8 cellular contexts compared by ENCODE assay signal in the genomic region with DNA sequence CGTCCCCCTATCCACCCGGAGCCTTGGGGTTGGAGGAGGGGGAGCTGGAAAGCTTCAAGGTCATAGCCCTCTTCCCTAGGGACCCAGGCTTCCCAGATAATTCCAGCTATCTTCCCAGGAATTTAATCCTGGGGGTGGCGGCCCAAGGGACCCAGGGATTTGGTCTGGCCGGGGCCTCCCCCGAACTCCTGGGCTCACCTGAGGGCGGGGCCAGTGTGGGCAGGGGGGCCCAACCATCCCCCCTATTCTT. TPM values are rescaled to one million over a fixed set of nuclear protein-coding genes. Genes with fewer than 3 reads are reported as not detected.
DNase-seq lines count a peak whose midpoint lies in the region; ATAC-seq and TF ChIP-seq lines count a peak whose summit lies in the region.

No MANE protein-coding gene starts in this region.

- H3K27me3 ChIP-seq in kidney epithelial cell (ENCODE audit: control insufficient read depth, insufficient read depth, low read length) (no peaks in the 10 kb centered on the region), testis (no peaks in the 10 kb centered on the region)

- peaks cover 33% of the 10 kb centered on the region for H3K36me3 Mint-ChIP-seq in activated CD4-positive, alpha-beta T cell treated with anti-CD3 and anti-CD28 coated beads, Interleukin-2, amount 10 ng/mL, durations not matched to agents 24 days and 14 days (ENCODE audit: low read depth)
- peaks cover 3% of the 10 kb centered on the region for H3K36me3 Mint-ChIP-seq in activated naive CD8-positive, alpha-beta T cell

- H3K4me3 ChIP-seq in kidney epithelial cell (ENCODE audit: low read depth, low read length) (peak overlapping the region; percentile 85), testis (peak overlapping the region; percentile 86 to 97)

- H3K27me3 Mint-ChIP-seq in activated CD4-positive, alpha-beta T cell treated with anti-CD3 and anti-CD28 coated beads, Interleukin-2, amount 10 ng/mL, durations not matched to agents 24 days and 14 days = no peaks in the 10 kb centered on the region
- H3K27me3 Mint-ChIP-seq in activated naive CD8-positive, alpha-beta T cell = no peaks in the 10 kb centered on the region

- DNase-seq in activated CD4-positive, alpha-beta T cell treated with anti-CD3 and anti-CD28 coated beads, Interleukin-2, amount 10 ng/mL, durations not matched to agents 24 days and 14 days = no peak
- no peak for DNase-seq in activated CD4-positive, alpha-beta T cell treated with anti-CD3 and anti-CD28 coated beads, Interleukin-2, amount 50 U/mL, for 48 hours
- DNase-seq in kidney epithelial cell (ENCODE audit: low read depth) = no peak
- DNase-seq in testis = no peak
- no peak for DNase-seq in NCI-H2081 treated with DMSO at 0.1 percent for 48 hours (lab: John Stamatoyannopoulos, UW)

- TF ChIP-seq CTCF in kidney epithelial cell (IDR thresholded peaks at IDR 0.05; ENCODE audit: insufficient read depth, low read length, poor library complexity, severe bottlenecking) (no peak), testis (IDR thresholded peaks at IDR 0.05) (no peak)

- peak overlapping the region; percentile 84 for H3K27ac Mint-ChIP-seq in activated CD4-positive, alpha-beta T cell treated with anti-CD3 and anti-CD28 coated beads, Interleukin-2, amount 10 ng/mL, durations not matched to agents 24 days and 14 days
- peak overlapping the region; percentile 89 for H3K27ac Mint-ChIP-seq in activated naive CD8-positive, alpha-beta T cell

- H3K4me3 Mint-ChIP-seq in activated CD4-positive, alpha-beta T cell treated with anti-CD3 and anti-CD28 coated beads, Interleukin-2, amount 10 ng/mL, durations not matched to agents 24 days and 14 days = peak overlapping the region; percentile 92
- peak overlapping the region; percentile 90 for H3K4me3 Mint-ChIP-seq in activated naive CD8-positive, alpha-beta T cell

- 0 to 8% methylated on average over 3 to 6 of the region's 6 CpGs for WGBS in testis, 2 donors

- H3K27ac ChIP-seq in testis = peak overlapping the region; percentile 79 to 93

- H3K9me3 Mint-ChIP-seq in activated CD4-positive, alpha-beta T cell treated with anti-CD3 and anti-CD28 coated beads, Interleukin-2, amount 10 ng/mL, durations not matched to agents 24 days and 14 days = no peaks in the 10 kb centered on the region
- H3K9me3 Mint-ChIP-seq in activated naive CD8-positive, alpha-beta T cell (ENCODE audit: low read depth) = no peaks in the 10 kb centered on the region

- no peak for TF ChIP-seq POLR2A in testis (IDR thresholded peaks at IDR 0.05)

- peaks cover 23% of the 10 kb centered on the region for H3K4me1 ChIP-seq in testis

- H3K4me1 Mint-ChIP-seq in activated CD4-positive, alpha-beta T cell treated with anti-CD3 and anti-CD28 coated beads, Interleukin-2, amount 10 ng/mL, durations not matched to agents 24 days and 14 days = peaks cover 44% of the 10 kb centered on the region
- H3K4me1 Mint-ChIP-seq in activated naive CD8-positive, alpha-beta T cell (ENCODE audit: low read depth) = peaks cover 56% of the 10 kb centered on the region

- no peaks in the 10 kb centered on the region for H3K36me3 ChIP-seq in kidney epithelial cell (ENCODE audit: control insufficient read depth, insufficient read depth, low read length)
- no peaks in the 10 kb centered on the region for H3K36me3 ChIP-seq in testis (ENCODE audit: low read depth, missing control alignments)

- no peaks in the 10 kb centered on the region for H3K9me3 ChIP-seq in testis

- intact Hi-C loops in activated CD4-positive, alpha-beta T cell treated with anti-CD3 and anti-CD28 coated beads, Interleukin-2, amount 10 ng/mL, durations not matched to agents 24 days and 14 days (cut with micrococcal nuclease) = no loop called here
- intact Hi-C loops in testis (cut with DNase I; ENCODE audit: low total_unique reads) = loop anchor here (5.0 kb wide), 1 partner anchor 74 kb away; the partner anchor contains the start of gene OPA3

- no peak for ATAC-seq in HG03432 (IDR thresholded peaks at IDR 0.05; ENCODE audit: unreplicated experiment)
- ATAC-seq in GM21786 (IDR thresholded peaks at IDR 0.05; ENCODE audit: unreplicated experiment) = no peak

RNA-seq across cellular contexts. Expression of gene VASP, which starts 1.3 kb away (rescaled TPM):
- 215 and 219 TPM in 2 replicates for total RNA-seq in activated CD4-positive, alpha-beta T cell treated with anti-CD3 and anti-CD28 coated beads, Interleukin-2, amount 10 ng/mL, durations not matched to agents 24 days and 14 days
- 228 and 248 TPM in 2 replicates for total RNA-seq in kidney epithelial cell
- total RNA-seq in testis = 10 to 100 TPM; 52.7 to 57.9 TPM
- 37.7 TPM for polyA plus RNA-seq in testis (ENCODE audit: insufficient read depth, low read depth, low replicate concordance)

RNA-seq across cellular contexts. Expression of gene PPM1N, which starts 10.4 kb away (rescaled TPM):
- total RNA-seq in activated CD4-positive, alpha-beta T cell treated with anti-CD3 and anti-CD28 coated beads, Interleukin-2, amount 10 ng/mL, durations not matched to agents 24 days and 14 days = 1.3 and 1.9 TPM in 2 replicates
- 0.48 TPM in 1 of 2 replicates, not detected in the other for total RNA-seq in kidney epithelial cell
- 1 to 10 TPM; 1.9 to 2.3 TPM for total RNA-seq in testis
- polyA plus RNA-seq in testis (ENCODE audit: insufficient read depth, low read depth, low replicate concordance) = 3.4 TPM

RNA-seq across cellular contexts. Expression of gene RTN2, which starts 11.8 kb away (rescaled TPM):
- total RNA-seq in activated CD4-positive, alpha-beta T cell treated with anti-CD3 and anti-CD28 coated beads, Interleukin-2, amount 10 ng/mL, durations not matched to agents 24 days and 14 days = 2.6 and 2.8 TPM in 2 replicates
- 13.4 and 18.5 TPM in 2 replicates for total RNA-seq in kidney epithelial cell
- 1 to 10 TPM; 5.2 to 5.3 TPM for total RNA-seq in testis
- polyA plus RNA-seq in testis (ENCODE audit: insufficient read depth, low read depth, low replicate concordance) = 4.2 TPM

RNA-seq across cellular contexts. Expression of gene FOSB, which starts 40.8 kb away (rescaled TPM):
- 11.3 TPM in 2 replicates for total RNA-seq in activated CD4-positive, alpha-beta T cell treated with anti-CD3 and anti-CD28 coated beads, Interleukin-2, amount 10 ng/mL, durations not matched to agents 24 days and 14 days
- 1.6 and 5.3 TPM in 2 replicates for total RNA-seq in kidney epithelial cell
- total RNA-seq in testis = 1 to 10 TPM; 1.2 to 3.9 TPM
- 22.7 TPM for polyA plus RNA-seq in testis (ENCODE audit: insufficient read depth, low read depth, low replicate concordance)
